ENCODE assay signal across 8 cellular contexts in genomic region chr4:91113130-91113706, GRCh38.
DNase-seq lines count a peak whose midpoint lies in the region; ATAC-seq and TF ChIP-seq lines count a peak whose summit lies in the region.

No MANE protein-coding gene starts in this region.

- H3K9me2 ChIP-seq in hepatocyte (replicated peaks; ENCODE audit: insufficient read depth): no peaks in the 10 kb centered on the region

- no peaks in the 10 kb centered on the region for H3K9me3 ChIP-seq in hepatocyte (ENCODE audit: low read depth)

- H3K4me3 ChIP-seq in hepatocyte: no peak overlapping the region

- H3K27me3 ChIP-seq in hepatocyte: no peaks in the 10 kb centered on the region

- H3K4me2 ChIP-seq in hepatocyte: no peak overlapping the region

- peak; percentile 83 for TF ChIP-seq CTCF in hepatocyte (IDR thresholded peaks at IDR 0.05; ENCODE audit: poor library complexity)

- no peak overlapping the region for H2AFZ ChIP-seq in hepatocyte

- DNase-seq in COLO668 (lab: John Stamatoyannopoulos, UW; ENCODE audit: unreplicated experiment) (peak; percentile 6), OCI-M1 (lab: John Stamatoyannopoulos, UW) (peak; percentile 55), hepatocyte (ENCODE audit: low spot score) (peak; percentile 28), nucleus accumbens (lab: John Stamatoyannopoulos, UW) (no peak), NCI-H524 treated with DMSO at 0.1 percent for 48 hours (lab: John Stamatoyannopoulos, UW) (no peak)

- H4K20me1 ChIP-seq in hepatocyte (ENCODE audit: insufficient read depth, poor library complexity, severe bottlenecking): no peaks in the 10 kb centered on the region

- ATAC-seq in GM21576 (IDR thresholded peaks at IDR 0.05; ENCODE audit: unreplicated experiment): peak; percentile 53
- no peak for ATAC-seq in GM18502 (IDR thresholded peaks at IDR 0.05; ENCODE audit: poor library complexity, unreplicated experiment)
- no peak for ATAC-seq in GM21381 (IDR thresholded peaks at IDR 0.05; ENCODE audit: unreplicated experiment)

- no peaks in the 10 kb centered on the region for H3K79me2 ChIP-seq in hepatocyte

- WGBS in hepatocyte (ENCODE audit: low lambda C conversion rate, missing lambda C conversion rate): 52% methylated on average over 4 of the region's 4 CpGs

- H3K27ac ChIP-seq in hepatocyte: no peak overlapping the region

- no peaks in the 10 kb centered on the region for H3K36me3 ChIP-seq in hepatocyte (replicated peaks; ENCODE audit: insufficient read depth, low read depth)

- no peaks in the 10 kb centered on the region for H3K4me1 ChIP-seq in hepatocyte (ENCODE audit: insufficient read depth)

Comparison
In these comparisons a context has a peak if more than half of its experiments do, and no peak if none do; other contexts are left out.
1. DNase-seq: peak in COLO668 (single experiment), OCI-M1 (single experiment) and hepatocyte (single experiment); none in nucleus accumbens (0 of 56) and NCI-H524 treated with DMSO at 0.1 percent for 48 hours (single experiment).